8 cellular contexts compared by ENCODE assay signal in genomic region chr9:62730245-62731000, GRCh38.
DNase-seq lines count a peak whose midpoint lies in the region; ATAC-seq and TF ChIP-seq lines count a peak whose summit lies in the region.
"Not testable (repeated sequence)": the region's sequence is repeated elsewhere in the genome, so short reads cannot be mapped to it uniquely, and the experiment has no call there.

No MANE protein-coding gene starts in this region.

- H3K27me3 Mint-ChIP-seq in activated T-cell treated with anti-CD3 and anti-CD28 coated beads, Interleukin-2, amount 50 U/mL, for 72 hours (ENCODE audit: low read depth): not testable (repeated sequence)

- H3K4me3 ChIP-seq in upper lobe of right lung: not testable (repeated sequence)

- not testable (repeated sequence) for TF ChIP-seq CTCF in upper lobe of right lung (IDR thresholded peaks at IDR 0.05)

- not testable (repeated sequence) for DNase-seq in activated T-cell treated with anti-CD3 and anti-CD28 coated beads, Interleukin-2, amount 50 U/mL, for 72 hours; upper lobe of right lung

- H3K27ac ChIP-seq in upper lobe of right lung: not testable (repeated sequence)

- H3K4me3 Mint-ChIP-seq in activated T-cell treated with anti-CD3 and anti-CD28 coated beads, Interleukin-2, amount 50 U/mL, for 72 hours: not testable (repeated sequence)

- not testable (repeated sequence) for H3K9me3 Mint-ChIP-seq in activated T-cell treated with anti-CD3 and anti-CD28 coated beads, Interleukin-2, amount 50 U/mL, for 72 hours

- H3K4me1 ChIP-seq in upper lobe of right lung: not testable (repeated sequence)

- not testable (repeated sequence) for H3K9me3 ChIP-seq in upper lobe of right lung

- H3K36me3 ChIP-seq in upper lobe of right lung: not testable (repeated sequence)

- intact Hi-C loops in upper lobe of right lung (cut with DNase I): not testable (repeated sequence)

- not testable (repeated sequence) for H3K27me3 ChIP-seq in upper lobe of right lung

- H3K36me3 Mint-ChIP-seq in activated T-cell treated with anti-CD3 and anti-CD28 coated beads, Interleukin-2, amount 50 U/mL, for 72 hours (ENCODE audit: insufficient read depth in 2 of 2): not testable (repeated sequence)

- H3K27ac Mint-ChIP-seq in activated T-cell treated with anti-CD3 and anti-CD28 coated beads, Interleukin-2, amount 50 U/mL, for 72 hours: not testable (repeated sequence)

- not testable (repeated sequence) for H3K4me1 Mint-ChIP-seq in activated T-cell treated with anti-CD3 and anti-CD28 coated beads, Interleukin-2, amount 50 U/mL, for 72 hours (ENCODE audit: low read depth)

- ATAC-seq in GM18873 (IDR thresholded peaks at IDR 0.05; ENCODE audit: low FRiP score, unreplicated experiment) (peak; percentile 87), GM19463 (IDR thresholded peaks at IDR 0.05; ENCODE audit: unreplicated experiment) (peak; percentile 93), GM21723 (IDR thresholded peaks at IDR 0.05; ENCODE audit: unreplicated experiment) (peak; percentile 95), HG02884 (IDR thresholded peaks at IDR 0.05; ENCODE audit: unreplicated experiment) (peak; percentile 93), HG03108 (IDR thresholded peaks at IDR 0.05; ENCODE audit: unreplicated experiment) (peak; percentile 96), HG03520 (IDR thresholded peaks at IDR 0.05; ENCODE audit: unreplicated experiment) (peak; percentile 98), upper lobe of right lung (peak; percentile 29)
- ATAC-seq in activated T-cell treated with anti-CD3 and anti-CD28 coated beads, Interleukin-2, amount 50 U/mL, for 72 hours (replicated peaks in 1 of 2): peak; percentile 82 to 91

Comparison
In these comparisons a context has a peak if more than half of its experiments do, and no peak if none do; other contexts are left out.
1. ATAC-seq: peak in every context shown above with its lines; median percentile 98 in HG03520; 96 in HG03108; 95 in GM21723; 93 in GM19463; 93 in HG02884; 87 in GM18873; 86 in activated T-cell treated with anti-CD3 and anti-CD28 coated beads, Interleukin-2, amount 50 U/mL, for 72 hours; 29 in upper lobe of right lung.